In genomic region chr16:69709456-69710084, GRCh38 we compare ENCODE assay signal across 8 cellular contexts. TPM values are rescaled to one million over a fixed set of nuclear protein-coding genes. Genes with fewer than 3 reads are reported as not detected.
A peak's percentile ranks its signal among the peaks of the same experiment; 100 is the strongest.
DNase-seq lines count a peak whose midpoint lies in the region; ATAC-seq, FAIRE-seq and TF ChIP-seq lines count a peak whose summit lies in the region.

No MANE protein-coding gene starts in this region.

- H3K9me3 Mint-ChIP-seq in activated T-helper 17 cell treated with anti-CD3 and anti-CD28 coated beads, Interleukin-2, amount 50 U/mL, for 72 hours: no peaks in the 10 kb centered on the region

- WGBS in heart left ventricle, 4 donors: 43 to 55% (median 51%) methylated on average over 5 of the region's 5 CpGs

- H3K27ac Mint-ChIP-seq in activated T-helper 17 cell treated with anti-CD3 and anti-CD28 coated beads, Interleukin-2, amount 50 U/mL, for 72 hours: no peak overlapping the region

- H3K4me1 Mint-ChIP-seq in activated T-helper 17 cell treated with anti-CD3 and anti-CD28 coated beads, Interleukin-2, amount 50 U/mL, for 72 hours: no peaks in the 10 kb centered on the region

- TF ChIP-seq CTCF in AG09319 (IDR thresholded peaks at IDR 0.05; ENCODE audit: low read depth, low read length) (peak; percentile 53), heart left ventricle (IDR thresholded peaks at IDR 0.05) (peak; percentile 53 to 83 (median 70))

- H3K36me3 Mint-ChIP-seq in activated T-helper 17 cell treated with anti-CD3 and anti-CD28 coated beads, Interleukin-2, amount 50 U/mL, for 72 hours (ENCODE audit: low read depth): peaks cover 53% of the 10 kb centered on the region

- H3K4me3 Mint-ChIP-seq in activated T-helper 17 cell treated with anti-CD3 and anti-CD28 coated beads, Interleukin-2, amount 50 U/mL, for 72 hours: no peak overlapping the region

- FAIRE-seq in GM18507 (lab: Jason Lieb, UNC): peak; percentile 51

- TF ChIP-seq POLR2A in heart left ventricle (IDR thresholded peaks at IDR 0.05): no peak

- ATAC-seq in activated T-helper 17 cell treated with anti-CD3 and anti-CD28 coated beads, Interleukin-2, amount 50 U/mL, for 72 hours (replicated peaks): peak; percentile 34
- ATAC-seq in heart left ventricle (peak in 2 of 4 donors; percentile 57 to 58), sciatic nerve (peak; percentile 59), HG02973 (IDR thresholded peaks at IDR 0.05; ENCODE audit: unreplicated experiment) (no peak), GM18868 (IDR thresholded peaks at IDR 0.05; ENCODE audit: unreplicated experiment) (no peak)

- intact Hi-C loops in heart left ventricle (cut with DNase I): loop anchor here (1.0 to 10.0 kb wide), 4 partner anchors 43 to 315 kb away; partner anchors contain the start of gene NOB1 (in 10 of the 10)
- intact Hi-C loops in sciatic nerve (cut with DNase I): loop anchor here (2.0 kb wide), 1 partner anchor 45 kb away; the partner anchor contains the start of gene NOB1

- DNase-seq in AG09319 (ENCODE audit: extremely low read depth, low read depth) (no peak), GM18507 (ENCODE audit: extremely low spot score, insufficient read length, low read depth) (peak; percentile 46), NCI-H2196 treated with DMSO at 0.1 percent for 48 hours (lab: John Stamatoyannopoulos, UW; ENCODE audit: unreplicated experiment) (peak; percentile 40), heart left ventricle (no peak), sciatic nerve (ENCODE audit: low spot score) (no peak)

- H3K9me3 ChIP-seq in heart left ventricle: no peaks in the 10 kb centered on the region

- H3K4me1 ChIP-seq in heart left ventricle: peaks cover 0 to 9% (median 0%) of the 10 kb centered on the region in 12 donors

- H3K36me3 ChIP-seq in heart left ventricle: peaks cover 0 to 67% (median 32%) of the 10 kb centered on the region in 9 donors

- no peak overlapping the region for H3K4me3 ChIP-seq in heart left ventricle

- peak overlapping the region in 6 of 12 donors; percentile 14 to 36 (median 26) for H3K27ac ChIP-seq in heart left ventricle

- no peaks in the 10 kb centered on the region for H3K27me3 Mint-ChIP-seq in activated T-helper 17 cell treated with anti-CD3 and anti-CD28 coated beads, Interleukin-2, amount 50 U/mL, for 72 hours

- H3K27me3 ChIP-seq in heart left ventricle: no peaks in the 10 kb centered on the region

RNA-seq across cellular contexts. Expression of gene NQO1, which starts 16.8 kb away (rescaled TPM):
- 10 to 100 TPM; 14.2 to 22.3 TPM for total RNA-seq in activated T-helper 17 cell treated with anti-CD3 and anti-CD28 coated beads, Interleukin-2, amount 50 U/mL, for 72 hours
- total RNA-seq in heart left ventricle (10 to 100 TPM in 8 of 9 donors, 1 to 10 TPM in 1; 7.6 to 76.8 (median 12.8) TPM), sciatic nerve (58.9 TPM)
- polyA plus RNA-seq in heart left ventricle: 10 to 100 TPM; 11.3 to 14.3 TPM

RNA-seq across cellular contexts. Expression of gene NOB1, which starts 45.2 kb away (rescaled TPM):
- total RNA-seq in activated T-helper 17 cell treated with anti-CD3 and anti-CD28 coated beads, Interleukin-2, amount 50 U/mL, for 72 hours: 10 to 100 TPM; 92.0 to 95.9 TPM
- total RNA-seq in heart left ventricle (10 to 100 TPM; 10.9 to 26.0 (median 16.8) TPM), sciatic nerve (32.6 TPM)
- polyA plus RNA-seq in heart left ventricle: 10 to 100 TPM in 1 of 2 donors, 1 to 10 TPM in 1; 7.8 to 26.2 TPM

RNA-seq across cellular contexts. Expression of gene WWP2, which starts 52.6 kb away (rescaled TPM):
- 10 to 100 TPM; 55.1 to 55.7 TPM for total RNA-seq in activated T-helper 17 cell treated with anti-CD3 and anti-CD28 coated beads, Interleukin-2, amount 50 U/mL, for 72 hours
- 10 to 100 TPM; 16.5 to 33.2 (median 24.0) TPM for total RNA-seq in heart left ventricle
- 10 to 100 TPM in 1 of 2 donors, 1 to 10 TPM in 1; 8.4 to 21.2 TPM for polyA plus RNA-seq in heart left ventricle
- total RNA-seq in sciatic nerve: 91.5 TPM

Comparison
In these comparisons a context has a peak if more than half of its experiments do, and no peak if none do; other contexts are left out.
1. DNase-seq: peak in GM18507 (single experiment) and NCI-H2196 treated with DMSO at 0.1 percent for 48 hours (single experiment); none in AG09319 (single experiment), heart left ventricle (0 of 5) and sciatic nerve (single experiment).
2. ATAC-seq: peak in activated T-helper 17 cell treated with anti-CD3 and anti-CD28 coated beads, Interleukin-2, amount 50 U/mL, for 72 hours (single experiment) and sciatic nerve (single experiment); none in HG02973 (single experiment) and GM18868 (single experiment).